20 cellular contexts compared by ENCODE assay signal in genomic region chr2:239378021-239378917, GRCh38. TPM values are rescaled to one million over a fixed set of nuclear protein-coding genes. Genes with fewer than 3 reads are reported as not detected.
A peak's percentile ranks its signal among the peaks of the same experiment; 100 is the strongest.
DNase-seq lines count a peak whose midpoint lies in the region; ATAC-seq and TF ChIP-seq lines count a peak whose summit lies in the region.
"Had no signal": no experiment of that assay in that cellular context is flagged by ENCODE, and none has a peak within 500 bp of the region (broad histone marks: within the 10 kb centered on the region; RNA-seq: fewer than 3 reads in every experiment).

No MANE protein-coding gene starts in this region.

- H3K36me3 ChIP-seq in HEK293 (ENCODE audit: control insufficient read depth in 2 of 2, insufficient read depth in 1 of 2, low read length in 2 of 2): no peaks in the 10 kb centered on the region
- H3K36me3 ChIP-seq: adrenal gland, cardiac muscle cell, thyroid gland had no signal

- H3K4me3 Mint-ChIP-seq in CD14-positive monocyte (no peak overlapping the region), nephron progenitor cell (no peak overlapping the region)
- H3K4me3 Mint-ChIP-seq: activated CD4-positive, alpha-beta memory T cell treated with anti-CD3 and anti-CD28 coated beads, Interleukin-2, amount 10 ng/mL, durations not matched to agents 7 days and 5 days had no signal

- TF ChIP-seq CTCF in CD14-positive monocyte (IDR thresholded peaks at IDR 0.05) (no peak), HEK293 (tag by site-specific recombination; IDR thresholded peaks at IDR 0.05) (no peak), nephron progenitor cell (IDR thresholded peaks at IDR 0.05) (no peak)

- no peaks in the 10 kb centered on the region for H3K4me1 ChIP-seq in HEK293 (ENCODE audit: control insufficient read depth, insufficient read depth, low read length)
- H3K4me1 ChIP-seq: parathyroid adenoma had no signal

- H3K4me1 Mint-ChIP-seq in CD14-positive monocyte: peaks cover 41% of the 10 kb centered on the region
- peaks cover 33% of the 10 kb centered on the region for H3K4me1 Mint-ChIP-seq in nephron progenitor cell

- intact Hi-C loops in CD14-positive monocyte (cut with micrococcal nuclease): no loop called here

- no peak for DNase-seq in CD14-positive monocyte (ENCODE audit: low spot score)
- DNase-seq in foreskin melanocyte: peak; percentile 54
- no peak for DNase-seq in nephron progenitor cell
- no peak for DNase-seq in 8988T
- DNase-seq: activated CD4-positive, alpha-beta memory T cell treated with anti-CD3 and anti-CD28 coated beads, Interleukin-2, amount 10 ng/mL, durations not matched to agents 7 days and 5 days; effector CD4-positive, alpha-beta T cell; hippocampal formation; kidney glomerular epithelial cell; MM.1S; NCI-H187 treated with DMSO at 0.1 percent for 48 hours; NK-92 treated with Interleukin-12 subunit alpha and Interleukin-12 subunit beta, amount 100 ng/mL, for 24 hours; SW 1271; thyroid gland had no signal

- H3K4me3 ChIP-seq in HEK293 (ENCODE audit: low read depth, low read length): no peak overlapping the region
- H3K4me3 ChIP-seq: adrenal gland, cardiac muscle cell, thyroid gland had no signal

- CTCF ChIA-PET in HEK293 (lab: Yijun Ruan, JAX): no interaction called here

- ATAC-seq in GM19351 (IDR thresholded peaks at IDR 0.05; ENCODE audit: unreplicated experiment) (no peak), GM21723 (IDR thresholded peaks at IDR 0.05; ENCODE audit: unreplicated experiment) (no peak), GM19467 (IDR thresholded peaks at IDR 0.05; ENCODE audit: unreplicated experiment) (no peak)

- H3K9me3 Mint-ChIP-seq in CD14-positive monocyte: peaks cover 0 to 3% (median 0%) of the 10 kb centered on the region in 7 donors
- peaks cover 2% of the 10 kb centered on the region for H3K9me3 Mint-ChIP-seq in nephron progenitor cell
- H3K9me3 Mint-ChIP-seq: activated CD4-positive, alpha-beta memory T cell treated with anti-CD3 and anti-CD28 coated beads, Interleukin-2, amount 10 ng/mL, durations not matched to agents 7 days and 5 days had no signal

- H3K27ac Mint-ChIP-seq in CD14-positive monocyte (peak overlapping the region; percentile 46 to 81 (median 59)), nephron progenitor cell (peak overlapping the region; percentile 87)
- H3K27ac Mint-ChIP-seq: activated CD4-positive, alpha-beta memory T cell treated with anti-CD3 and anti-CD28 coated beads, Interleukin-2, amount 10 ng/mL, durations not matched to agents 7 days and 5 days had no signal

- no peaks in the 10 kb centered on the region for H3K9me3 ChIP-seq in HEK293 (ENCODE audit: control insufficient read depth, insufficient read depth, low read depth, low read length)
- H3K9me3 ChIP-seq: adrenal gland, thyroid gland had no signal

- H3K36me3 Mint-ChIP-seq in CD14-positive monocyte (peaks cover 29 to 49% of the 10 kb centered on the region in 2 donors), nephron progenitor cell (ENCODE audit: low read depth) (peaks cover 12% of the 10 kb centered on the region)

- no peaks in the 10 kb centered on the region for H3K27me3 Mint-ChIP-seq in CD14-positive monocyte (ENCODE audit: low read depth in 3 of 3)
- H3K27me3 Mint-ChIP-seq in nephron progenitor cell (ENCODE audit: low read depth, poor library complexity): peaks cover 1% of the 10 kb centered on the region
- H3K27me3 Mint-ChIP-seq: activated CD4-positive, alpha-beta memory T cell treated with anti-CD3 and anti-CD28 coated beads, Interleukin-2, amount 10 ng/mL, durations not matched to agents 7 days and 5 days had no signal

- no peak overlapping the region for H3K27ac ChIP-seq in HEK293 (ENCODE audit: extremely low read depth, low read depth, low read length)
- H3K27ac ChIP-seq: adrenal gland, cardiac muscle cell, parathyroid adenoma, thyroid gland had no signal

- POLR2A ChIA-PET in HEK293 (lab: Yijun Ruan, JAX): no interaction called here

TF ChIP-seq in HEK293, 187 proteins besides CTCF, POLR2A, EP300 and RAD21:
- TF ChIP-seq ZNF169 (tag by site-specific recombination; IDR thresholded peaks at IDR 0.05) (no peak), SCRT2 (tag by site-specific recombination; IDR thresholded peaks at IDR 0.05) (0 out of 2 replicates have a peak, but pooled peaks have one; percentile 23)

RNA-seq across cellular contexts. Expression of gene HDAC4, which starts 22.6 kb away (rescaled TPM):
- 1 to 10 TPM; 3.3 to 4.5 TPM for polyA plus RNA-seq in CD14-positive monocyte
